8 cellular contexts compared by ENCODE assay signal in the genomic region with DNA sequence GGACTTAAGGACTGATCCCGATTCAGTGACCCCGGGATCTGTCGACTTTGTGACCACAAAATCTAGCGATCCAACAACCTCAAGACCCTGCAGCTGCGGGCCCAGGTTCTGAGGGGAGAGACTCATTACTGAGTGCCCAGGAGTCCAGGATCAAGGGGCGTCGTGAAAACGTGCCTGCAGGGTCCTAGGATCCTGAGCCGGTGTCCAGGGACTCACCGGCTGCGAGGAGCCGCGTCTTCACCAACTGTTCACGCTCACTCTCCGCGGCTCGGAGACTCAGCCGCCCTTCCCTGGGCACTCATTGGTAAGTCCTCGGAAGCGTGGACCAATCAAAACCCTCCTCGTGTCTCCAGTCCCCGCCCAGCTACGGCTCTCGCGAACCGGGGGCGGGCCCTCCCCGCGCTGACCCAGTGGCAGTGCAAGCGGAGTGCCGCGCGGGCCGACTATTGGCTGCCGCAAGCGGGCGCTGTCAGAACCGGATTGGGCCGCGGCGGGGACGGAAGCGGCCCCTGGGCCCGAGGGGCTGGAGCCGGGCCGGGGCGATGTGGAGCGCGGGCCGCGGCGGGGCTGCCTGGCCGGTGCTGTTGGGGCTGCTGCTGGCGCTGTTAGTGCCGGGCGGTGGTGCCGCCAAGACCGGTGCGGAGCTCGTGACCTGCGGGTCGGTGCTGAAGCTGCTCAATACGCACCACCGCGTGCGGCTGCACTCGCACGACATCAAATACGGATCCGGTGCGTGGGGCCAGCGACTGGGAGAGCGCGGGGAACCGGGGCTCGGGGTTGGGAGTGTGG. TPM values are rescaled to one million over a fixed set of nuclear protein-coding genes. Genes with fewer than 3 reads are reported as not detected.
DNase-seq lines count a peak whose midpoint lies in the region; ATAC-seq and TF ChIP-seq lines count a peak whose summit lies in the region.

A gene with protein sequence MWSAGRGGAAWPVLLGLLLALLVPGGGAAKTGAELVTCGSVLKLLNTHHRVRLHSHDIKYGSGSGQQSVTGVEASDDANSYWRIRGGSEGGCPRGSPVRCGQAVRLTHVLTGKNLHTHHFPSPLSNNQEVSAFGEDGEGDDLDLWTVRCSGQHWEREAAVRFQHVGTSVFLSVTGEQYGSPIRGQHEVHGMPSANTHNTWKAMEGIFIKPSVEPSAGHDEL (plus strand): TSS at position 508 of the 789 bp plus-strand sequence. CDS start 35 bp downstream, at position 543.

- no peaks in the 10 kb centered on the region for H3K27me3 ChIP-seq in spleen (replicated peaks in 1 of 7)

- H3K9me3 ChIP-seq in spleen: no peaks in the 10 kb centered on the region

- WGBS in spleen, 5 donors: 0 to 1% (median 0%) methylated on average over 36 to 76 of the region's 76 CpGs

- H3K36me3 ChIP-seq in spleen: peaks cover 0 to 31% (median 13%) of the 10 kb centered on the region in 6 donors

- ATAC-seq in GM19043 (IDR thresholded peaks at IDR 0.05; ENCODE audit: low read depth, unreplicated experiment): peak; percentile 94
- ATAC-seq in HG03354 (IDR thresholded peaks at IDR 0.05; ENCODE audit: poor library complexity, severe bottlenecking, unreplicated experiment): peak; percentile 93

- DNase-seq in AG20443 (ENCODE audit: low spot score) (peak; percentile 99), NCI-H446 (lab: John Stamatoyannopoulos, UW) (peak; percentile 96 to 100), iris pigment epithelial cell (ENCODE audit: low read depth) (peak; percentile 99), spleen (peak; percentile 99)
- DNase-seq in activated CD4-positive, CD25-positive, alpha-beta regulatory T cell (lab: John Stamatoyannopoulos, UW): peak; percentile 93 to 98 (median 96)
- DNase-seq in central memory CD4-positive, alpha-beta T cell: peak; percentile 98

- intact Hi-C loops in spleen (cut with DNase I; ENCODE audit: low total_unique reads): no loop called here

- peaks cover 10 to 42% (median 32%) of the 10 kb centered on the region in 6 donors for H3K4me1 ChIP-seq in spleen

- TF ChIP-seq CTCF in spleen (IDR thresholded peaks at IDR 0.05 in 8 of 11, conservative IDR thresholded peaks at IDR 0.05 in 3 of 11): peak in 9 of 11 experiments; percentile 6 to 62 (median 39)

- H3K27ac ChIP-seq in spleen: peak within 1 kb of the TSS; percentile 24 to 88 (median 80)

- H3K4me3 ChIP-seq in spleen: peak within 1 kb of the TSS; percentile 73 to 91 (median 78)

- TF ChIP-seq POLR2A in spleen (IDR thresholded peaks at IDR 0.05): peak in 1 of 3 donors; percentile 30

RNA-seq across cellular contexts. Expression of the gene that starts here (rescaled TPM):
- 10 to 100 TPM; 27.9 to 51.9 (median 36.0) TPM for total RNA-seq in spleen
- 10 to 100 TPM; 16.6 to 43.9 (median 32.9) TPM for polyA plus RNA-seq in spleen

Comparison
In these comparisons a context has a peak if more than half of its experiments do, and no peak if none do; other contexts are left out.
1. Peak in every context shown above with its lines: DNase-seq, ATAC-seq, H3K4me3 ChIP-seq and H3K27ac ChIP-seq.